Comparison of ENCODE assay signal across 1 cellular context in genomic region chr2:185990861-185991525, GRCh38.
TF ChIP-seq lines count a peak whose summit lies in the region.

No MANE protein-coding gene starts in this region.

TF ChIP-seq in IMR-90, 13 proteins besides CTCF, POLR2A, EP300 and RAD21 (continued from another document):
- no peak for TF ChIP-seq USF2 (IDR thresholded peaks at IDR 0.05; ENCODE audit: low read depth, low read length)
- TF ChIP-seq CEBPB (IDR thresholded peaks at IDR 0.05; ENCODE audit: low read depth, low read length): no peak
- TF ChIP-seq BHLHE40 (IDR thresholded peaks at IDR 0.05; ENCODE audit: low read depth, low read length): no peak
